Comparison of ENCODE assay signal across 9 cellular contexts in genomic region chr12:132559652-132560420, GRCh38. TPM values are rescaled to one million over a fixed set of nuclear protein-coding genes. Genes with fewer than 3 reads are reported as not detected.
DNase-seq lines count a peak whose midpoint lies in the region; ATAC-seq and TF ChIP-seq lines count a peak whose summit lies in the region.
"Had no signal": no experiment of that assay in that cellular context is flagged by ENCODE, and none has a peak within 500 bp of the region (broad histone marks: within the 10 kb centered on the region; RNA-seq: fewer than 3 reads in every experiment).

No MANE protein-coding gene starts in this region.

- H3K27me3 ChIP-seq in BE2C (peaks cover 20% of the 10 kb centered on the region), tibial artery (no peaks in the 10 kb centered on the region)

- ATAC-seq in activated CD8-positive, alpha-beta memory T cell treated with anti-CD3 and anti-CD28 coated beads, Interleukin-2, amount 10 ng/mL, durations not matched to agents 7 days and 5 days = peak; percentile 73
- ATAC-seq in naive thymus-derived CD8-positive, alpha-beta T cell = peak; percentile 44 to 45
- ATAC-seq in HG02840 (IDR thresholded peaks at IDR 0.05; ENCODE audit: low FRiP score, unreplicated experiment) = no peak

- intact Hi-C loops in tibial artery (cut with DNase I; ENCODE audit: low total_unique reads) = no loop called here

- no peaks in the 10 kb centered on the region for H3K9me3 Mint-ChIP-seq in activated CD8-positive, alpha-beta memory T cell treated with anti-CD3 and anti-CD28 coated beads, Interleukin-2, amount 10 ng/mL, durations not matched to agents 7 days and 5 days (ENCODE audit: low read depth)
- no peaks in the 10 kb centered on the region for H3K9me3 Mint-ChIP-seq in naive thymus-derived CD8-positive, alpha-beta T cell

- H3K36me3 Mint-ChIP-seq in activated CD8-positive, alpha-beta memory T cell treated with anti-CD3 and anti-CD28 coated beads, Interleukin-2, amount 10 ng/mL, durations not matched to agents 7 days and 5 days = no peaks in the 10 kb centered on the region
- H3K36me3 Mint-ChIP-seq in naive thymus-derived CD8-positive, alpha-beta T cell = peaks cover 2 to 8% (median 3%) of the 10 kb centered on the region in 3 donors

- peak overlapping the region; percentile 54 for H3K4me3 ChIP-seq in BE2C (ENCODE audit: low read depth, low read length)
- H3K4me3 ChIP-seq in tibial artery = peak overlapping the region; percentile 54 to 68

- H3K4me1 ChIP-seq in BE2C (no peaks in the 10 kb centered on the region), tibial artery (peaks cover 0 to 31% (median 21%) of the 10 kb centered on the region in 4 donors)

- DNase-seq in BE2C (peak; percentile 62), GM19240 (ENCODE audit: insufficient read length, low spot score) (peak; percentile 67), NCI-H226 (peak; percentile 33), fibroblast of gingiva (ENCODE audit: low read depth) (peak; percentile 48), tibial artery (no peak)
- no peak for DNase-seq in activated CD8-positive, alpha-beta memory T cell treated with anti-CD3 and anti-CD28 coated beads, Interleukin-2, amount 10 ng/mL, durations not matched to agents 7 days and 5 days
- DNase-seq in naive thymus-derived CD8-positive, alpha-beta T cell = peak in 4 of 10 donors; percentile 13 to 28 (median 22)

- H3K9me3 ChIP-seq in BE2C (no peaks in the 10 kb centered on the region), tibial artery (no peaks in the 10 kb centered on the region)

- H3K36me3 ChIP-seq in BE2C = no peaks in the 10 kb centered on the region
- H3K36me3 ChIP-seq in tibial artery = no peaks in the 10 kb centered on the region

- peaks cover 17% of the 10 kb centered on the region for H3K4me1 Mint-ChIP-seq in activated CD8-positive, alpha-beta memory T cell treated with anti-CD3 and anti-CD28 coated beads, Interleukin-2, amount 10 ng/mL, durations not matched to agents 7 days and 5 days
- peaks cover 8 to 32% (median 22%) of the 10 kb centered on the region in 4 donors for H3K4me1 Mint-ChIP-seq in naive thymus-derived CD8-positive, alpha-beta T cell

- CTCF ChIA-PET in activated CD8-positive, alpha-beta memory T cell treated with anti-CD3 and anti-CD28 coated beads, Interleukin-2, amount 10 ng/mL, durations not matched to agents 7 days and 5 days (lab: Charles Lee) = interaction anchor here (0.7 to 1.1 kb wide), 2 partner anchors 40 to 144 kb away, joined by 3 to 5 read pairs; no protein-coding TSS in a partner anchor

- peak overlapping the region; percentile 53 for H3K4me3 Mint-ChIP-seq in activated CD8-positive, alpha-beta memory T cell treated with anti-CD3 and anti-CD28 coated beads, Interleukin-2, amount 10 ng/mL, durations not matched to agents 7 days and 5 days
- H3K4me3 Mint-ChIP-seq in naive thymus-derived CD8-positive, alpha-beta T cell = peak overlapping the region in 9 of 10 donors; percentile 58 to 87 (median 74)

- POLR2A ChIA-PET in naive thymus-derived CD8-positive, alpha-beta T cell (lab: Charles Lee) = no interaction called here

- H3K27ac Mint-ChIP-seq in activated CD8-positive, alpha-beta memory T cell treated with anti-CD3 and anti-CD28 coated beads, Interleukin-2, amount 10 ng/mL, durations not matched to agents 7 days and 5 days = no peak overlapping the region
- no peak overlapping the region for H3K27ac Mint-ChIP-seq in naive thymus-derived CD8-positive, alpha-beta T cell

- H3K27ac ChIP-seq in tibial artery = no peak overlapping the region

- peaks cover 13% of the 10 kb centered on the region for H3K27me3 Mint-ChIP-seq in activated CD8-positive, alpha-beta memory T cell treated with anti-CD3 and anti-CD28 coated beads, Interleukin-2, amount 10 ng/mL, durations not matched to agents 7 days and 5 days
- peaks cover 0 to 22% (median 10%) of the 10 kb centered on the region in 5 donors for H3K27me3 Mint-ChIP-seq in naive thymus-derived CD8-positive, alpha-beta T cell

- TF ChIP-seq CTCF in BE2C (IDR thresholded peaks at IDR 0.05; ENCODE audit: low read depth, low read length) = no peak
- no peak for TF ChIP-seq CTCF in tibial artery (IDR thresholded peaks at IDR 0.05)

RNA-seq across cellular contexts. Expression of gene LRCOL1, which starts 50.5 kb away (rescaled TPM):
- not detected for polyA plus RNA-seq in BE2C (2012; ENCODE audit: insufficient read depth, insufficient read length, low read depth)
- not detected for total RNA-seq in activated CD8-positive, alpha-beta memory T cell treated with anti-CD3 and anti-CD28 coated beads, Interleukin-2, amount 10 ng/mL, durations not matched to agents 7 days and 5 days
- total RNA-seq in naive thymus-derived CD8-positive, alpha-beta T cell = not detected
- polyA plus RNA-seq in naive thymus-derived CD8-positive, alpha-beta T cell = not detected
- total RNA-seq: HT1080 had no signal

RNA-seq across cellular contexts. Expression of gene P2RX2, which starts 58.7 kb away (rescaled TPM):
- 0.32 TPM for polyA plus RNA-seq in BE2C (2012; ENCODE audit: insufficient read depth, insufficient read length, low read depth)
- total RNA-seq in activated CD8-positive, alpha-beta memory T cell treated with anti-CD3 and anti-CD28 coated beads, Interleukin-2, amount 10 ng/mL, durations not matched to agents 7 days and 5 days = not detected
- not detected for total RNA-seq in naive thymus-derived CD8-positive, alpha-beta T cell
- polyA plus RNA-seq in naive thymus-derived CD8-positive, alpha-beta T cell = not detected
- total RNA-seq: HT1080 had no signal

Comparison
In these comparisons a context has a peak if more than half of its experiments do, and no peak if none do; other contexts are left out.
1. DNase-seq: peak in BE2C (single experiment), GM19240 (single experiment), NCI-H226 (single experiment) and fibroblast of gingiva (single experiment); none in activated CD8-positive, alpha-beta memory T cell treated with anti-CD3 and anti-CD28 coated beads, Interleukin-2, amount 10 ng/mL, durations not matched to agents 7 days and 5 days (single experiment) and tibial artery (0 of 2).